ENCODE assay signal across 21 cellular contexts in genomic region chr18:60676807-60677206, GRCh38.
DNase-seq lines count a peak whose midpoint lies in the region; ATAC-seq and TF ChIP-seq lines count a peak whose summit lies in the region.
"Had no signal": no experiment of that assay in that cellular context is flagged by ENCODE, and none has a peak within 500 bp of the region (broad histone marks: within the 10 kb centered on the region; RNA-seq: fewer than 3 reads in every experiment).

No MANE protein-coding gene starts in this region.

- no peaks in the 10 kb centered on the region for H3K23me2 ChIP-seq in H9 (ENCODE audit: insufficient read length, low read depth, low read length, poor library complexity, severe bottlenecking)

- H3F3A ChIP-seq in OCI-LY1 (ENCODE audit: insufficient read depth, low read length) = no peaks in the 10 kb centered on the region

- no peaks in the 10 kb centered on the region for H3K36me3 ChIP-seq in A673 (ENCODE audit: insufficient read depth, low read length, poor library complexity, severe bottlenecking)
- H3K36me3 ChIP-seq in OCI-LY1 (ENCODE audit: insufficient read depth, low read length) = no peaks in the 10 kb centered on the region
- H3K36me3 ChIP-seq in heart left ventricle = no peaks in the 10 kb centered on the region
- no peaks in the 10 kb centered on the region for H3K36me3 ChIP-seq in Caco-2 (ENCODE audit: control insufficient read depth, insufficient read depth, low read length)

- H4K20me1 ChIP-seq in H9 (ENCODE audit: control insufficient read depth, insufficient read depth, insufficient read length) = no peaks in the 10 kb centered on the region
- no peaks in the 10 kb centered on the region for H4K20me1 ChIP-seq in OCI-LY1 (ENCODE audit: insufficient read depth, low read length)

- no peak overlapping the region for H2AFZ ChIP-seq in H9 (ENCODE audit: low read length)
- H2AFZ ChIP-seq in OCI-LY1 (ENCODE audit: low read length) = no peak overlapping the region

- no peak overlapping the region for H3K4me2 ChIP-seq in H9 (ENCODE audit: insufficient read depth, insufficient read length, low read length)
- H3K4me2 ChIP-seq in OCI-LY1 (ENCODE audit: low read length) = no peak overlapping the region

- BruUV-seq in A673 (replicated peaks; lab: Mats Ljungman, UMichigan) = no TSS peak
- BruUV-seq in Caco-2 (replicated peaks; lab: Mats Ljungman, UMichigan) = no TSS peak

- H3K4ac ChIP-seq in H9 (ENCODE audit: low read depth, low read length) = no peak overlapping the region

- no peaks in the 10 kb centered on the region for H3K9me3 ChIP-seq in A673 (ENCODE audit: low read depth, low read length, poor library complexity, severe bottlenecking)
- H3K9me3 ChIP-seq in H9 (ENCODE audit: control insufficient read depth, low read depth, low read length) = no peaks in the 10 kb centered on the region
- no peaks in the 10 kb centered on the region for H3K9me3 ChIP-seq in OCI-LY1 (ENCODE audit: low read length)
- no peaks in the 10 kb centered on the region for H3K9me3 ChIP-seq in heart left ventricle
- no peaks in the 10 kb centered on the region for H3K9me3 ChIP-seq in Caco-2

- H3K9me3 Mint-ChIP-seq in H9 (no peaks in the 10 kb centered on the region), Caco-2 (ENCODE audit: unreplicated experiment) (no peaks in the 10 kb centered on the region)
- H3K9me3 Mint-ChIP-seq: activated CD4-positive, alpha-beta T cell treated with anti-CD3 and anti-CD28 coated beads, Interleukin-2, amount 10 ng/mL, durations not matched to agents 7 days and 5 days; activated naive CD8-positive, alpha-beta T cell treated with anti-CD3 and anti-CD28 coated beads, Interleukin-2, amount 10 ng/mL, durations not matched to agents 7 days and 5 days; activated T-helper 2 cell treated with anti-CD3 and anti-CD28 coated beads, Interferon-gamma antibody, Interleukin-2, Interleukin-4, amounts not matched to agents 10 μg/mL and 5 μg/mL and 100 μg/mL, durations not matched to agents 14 hours and 24 hours and 36 hours; stimulated activated naive CD8-positive, alpha-beta T cell treated with anti-CD3 and anti-CD28 coated beads, Interleukin-15, amount 100 ng/mL, for 72 hours had no signal

- POLR2A ChIA-PET in A673 (lab: Charles Lee; ENCODE audit: low non-redundant PET) (no interaction called here), Caco-2 (lab: Charles Lee) (no interaction called here)

- H3K79me2 ChIP-seq in H9 (ENCODE audit: insufficient read depth, low read length) (no peaks in the 10 kb centered on the region), OCI-LY1 (ENCODE audit: insufficient read depth, low read length) (no peaks in the 10 kb centered on the region)

- no peak overlapping the region for H2BK12ac ChIP-seq in H9 (ENCODE audit: insufficient read length, low read depth, low read length)

- DNase-seq in A673 (ENCODE audit: low spot score) (peak; percentile 6), H9 (peak; percentile 64), foreskin keratinocyte (no peak), heart left ventricle (no peak), Caco-2 (no peak), KG1 (lab: John Stamatoyannopoulos, UW) (no peak)
- DNase-seq in activated CD8-positive, alpha-beta memory T cell treated with anti-CD3 and anti-CD28 coated beads, Interleukin-2, amount 50 U/mL, for 4 hours = no peak
- DNase-seq: activated CD4-positive, alpha-beta T cell treated with anti-CD3 and anti-CD28 coated beads, Interleukin-2, amount 10 ng/mL, durations not matched to agents 7 days and 5 days; activated naive CD8-positive, alpha-beta T cell treated with anti-CD3 and anti-CD28 coated beads, Interleukin-2, amount 10 ng/mL, durations not matched to agents 7 days and 5 days; CD8-positive, alpha-beta memory T cell; effector memory CD8-positive, alpha-beta T cell; HFFc6; left ventricle myocardium superior; NCI-H187 treated with DMSO at 0.1 percent for 48 hours; NCI-H510A; Right ventricle myocardium superior; stimulated activated CD4-positive, alpha-beta T cell treated with anti-CD3 and anti-CD28 coated beads, Interleukin-4, amount 100 ng/mL, for 24 hours; stimulated activated naive CD8-positive, alpha-beta T cell treated with anti-CD3 and anti-CD28 coated beads, Interleukin-15, amount 100 ng/mL, for 72 hours had no signal

- no peak overlapping the region for H3K18ac ChIP-seq in H9 (ENCODE audit: insufficient read length, low read depth, low read length)

- H3K56ac ChIP-seq in H9 (ENCODE audit: insufficient read length, low read depth, low read length) = no peak overlapping the region

- no peak overlapping the region for H3K4me3 Mint-ChIP-seq in H9
- H3K4me3 Mint-ChIP-seq in Caco-2 (ENCODE audit: unreplicated experiment) = no peak overlapping the region
- H3K4me3 Mint-ChIP-seq: activated CD4-positive, alpha-beta T cell treated with anti-CD3 and anti-CD28 coated beads, Interleukin-2, amount 10 ng/mL, durations not matched to agents 7 days and 5 days; activated naive CD8-positive, alpha-beta T cell treated with anti-CD3 and anti-CD28 coated beads, Interleukin-2, amount 10 ng/mL, durations not matched to agents 7 days and 5 days; CD8-positive, alpha-beta memory T cell; effector memory CD8-positive, alpha-beta T cell; HFFc6; stimulated activated naive CD8-positive, alpha-beta T cell treated with anti-CD3 and anti-CD28 coated beads, Interleukin-15, amount 100 ng/mL, for 72 hours had no signal

- no peak overlapping the region for H4K91ac ChIP-seq in H9 (ENCODE audit: insufficient read length, low read depth, low read length)

- H3T11ph ChIP-seq in H9 (ENCODE audit: low read length) = no peak overlapping the region

- peak; percentile 50 for ATAC-seq in foreskin keratinocyte
- no peak for ATAC-seq in heart left ventricle
- ATAC-seq: effector memory CD8-positive, alpha-beta T cell; HepG2; left ventricle myocardium superior; stimulated activated naive CD8-positive, alpha-beta T cell treated with anti-CD3 and anti-CD28 coated beads, Interleukin-15, amount 100 ng/mL, for 72 hours had no signal

- no peak overlapping the region for H4K8ac ChIP-seq in H9 (replicated peaks; ENCODE audit: insufficient read length, low read depth, low read length)

- H2BK20ac ChIP-seq in H9 (ENCODE audit: low read depth, low read length, poor library complexity, severe bottlenecking) = no peak overlapping the region

- H3K27ac Mint-ChIP-seq in H9 = no peak overlapping the region
- no peak overlapping the region for H3K27ac Mint-ChIP-seq in Caco-2 (ENCODE audit: unreplicated experiment)
- H3K27ac Mint-ChIP-seq: activated CD4-positive, alpha-beta T cell treated with anti-CD3 and anti-CD28 coated beads, Interleukin-2, amount 10 ng/mL, durations not matched to agents 7 days and 5 days; activated naive CD8-positive, alpha-beta T cell treated with anti-CD3 and anti-CD28 coated beads, Interleukin-2, amount 10 ng/mL, durations not matched to agents 7 days and 5 days; activated T-helper 2 cell treated with anti-CD3 and anti-CD28 coated beads, Interferon-gamma antibody, Interleukin-2, Interleukin-4, amounts not matched to agents 10 μg/mL and 5 μg/mL and 100 μg/mL, durations not matched to agents 14 hours and 24 hours and 36 hours; CD8-positive, alpha-beta memory T cell; effector memory CD8-positive, alpha-beta T cell; HFFc6 had no signal

- TF ChIP-seq CTCF in A673 (conservative IDR thresholded peaks at IDR 0.05; ENCODE audit: low read depth, low read length) = no peak
- TF ChIP-seq CTCF in H9 (conservative IDR thresholded peaks at IDR 0.05) = peak; percentile 62
- peak; percentile 22; the same call in 1 of the 2 replicates for TF ChIP-seq CTCF in OCI-LY1 (IDR thresholded peaks at IDR 0.05; ENCODE audit: low read length)
- peak; percentile 34 for TF ChIP-seq CTCF in foreskin keratinocyte (conservative IDR thresholded peaks at IDR 0.05)
- TF ChIP-seq CTCF in heart left ventricle (IDR thresholded peaks at IDR 0.05) = no peak
- no peak for TF ChIP-seq CTCF in Caco-2 (IDR thresholded peaks at IDR 0.05; ENCODE audit: insufficient read depth in 1 of 2, low read depth in 1 of 2, low read length in 1 of 2, severe bottlenecking in 1 of 2, unreplicated experiment in 1 of 2)

- H3K27ac ChIP-seq in A673 (ENCODE audit: low read depth, low read length, poor library complexity, severe bottlenecking) (no peak overlapping the region), H9 (ENCODE audit: insufficient read length, low read depth, low read length) (no peak overlapping the region), OCI-LY1 (ENCODE audit: low read depth, low read length, poor library complexity, severe bottlenecking) (no peak overlapping the region), foreskin keratinocyte (no peak overlapping the region), heart left ventricle (no peak overlapping the region)

- no peak overlapping the region for H3K9ac ChIP-seq in H9 (ENCODE audit: extremely low read depth, insufficient read length, low read length)
- no peak overlapping the region for H3K9ac ChIP-seq in OCI-LY1 (ENCODE audit: low read length)

- H3K14ac ChIP-seq in H9 (ENCODE audit: insufficient read depth, low read length) = no peak overlapping the region

- no peaks in the 10 kb centered on the region; a peak in 1 of 4 replicates for H3K4me1 Mint-ChIP-seq in H9
- H3K4me1 Mint-ChIP-seq in Caco-2 (ENCODE audit: low read depth, unreplicated experiment) = no peaks in the 10 kb centered on the region
- H3K4me1 Mint-ChIP-seq: activated CD4-positive, alpha-beta T cell treated with anti-CD3 and anti-CD28 coated beads, Interleukin-2, amount 10 ng/mL, durations not matched to agents 7 days and 5 days; activated naive CD8-positive, alpha-beta T cell treated with anti-CD3 and anti-CD28 coated beads, Interleukin-2, amount 10 ng/mL, durations not matched to agents 7 days and 5 days; CD8-positive, alpha-beta memory T cell; stimulated activated naive CD8-positive, alpha-beta T cell treated with anti-CD3 and anti-CD28 coated beads, Interleukin-15, amount 100 ng/mL, for 72 hours had no signal

- no peaks in the 10 kb centered on the region for H3K4me1 ChIP-seq in A673 (ENCODE audit: insufficient read depth, low read length, poor library complexity, severe bottlenecking)
- no peaks in the 10 kb centered on the region for H3K4me1 ChIP-seq in H9 (ENCODE audit: insufficient read depth, low read length)
- no peaks in the 10 kb centered on the region for H3K4me1 ChIP-seq in OCI-LY1 (ENCODE audit: insufficient read depth, low read length, severe bottlenecking)
- H3K4me1 ChIP-seq in foreskin keratinocyte = no peaks in the 10 kb centered on the region
- no peaks in the 10 kb centered on the region for H3K4me1 ChIP-seq in heart left ventricle
- no peaks in the 10 kb centered on the region for H3K4me1 ChIP-seq in Caco-2

- no peaks in the 10 kb centered on the region for H3K79me1 ChIP-seq in H9 (ENCODE audit: insufficient read depth, low read depth, low read length, poor library complexity, severe bottlenecking)

- H3K36me3 Mint-ChIP-seq in H9 (ENCODE audit: insufficient read depth in 1 of 3, low read depth in 3 of 3) (no peaks in the 10 kb centered on the region), Caco-2 (ENCODE audit: insufficient read depth, unreplicated experiment) (no peaks in the 10 kb centered on the region)
- H3K36me3 Mint-ChIP-seq: activated naive CD8-positive, alpha-beta T cell treated with anti-CD3 and anti-CD28 coated beads, Interleukin-2, amount 10 ng/mL, durations not matched to agents 7 days and 5 days; CD8-positive, alpha-beta memory T cell had no signal

- no peak overlapping the region for H3K23ac ChIP-seq in H9 (ENCODE audit: insufficient read length, low read depth, low read length)

- H3K27me3 ChIP-seq in A673 (replicated peaks; ENCODE audit: insufficient read depth, low read depth, low read length, poor library complexity) (peaks cover 5% of the 10 kb centered on the region), H9 (ENCODE audit: insufficient read depth, low read length) (no peaks in the 10 kb centered on the region), OCI-LY1 (ENCODE audit: insufficient read depth, low read length) (no peaks in the 10 kb centered on the region), foreskin keratinocyte (peaks cover 2% of the 10 kb centered on the region), heart left ventricle (peaks cover 0 to 3% (median 0%) of the 10 kb centered on the region in 9 donors), Caco-2 (replicated peaks; ENCODE audit: control insufficient read depth, insufficient read depth, low read length) (no peaks in the 10 kb centered on the region)

- H4K5ac ChIP-seq in H9 (ENCODE audit: insufficient read length, low read depth, low read length) = no peak overlapping the region

- H3K9me2 ChIP-seq in OCI-LY1 (ENCODE audit: low read depth, low read length) = no peaks in the 10 kb centered on the region

- H3K4me3 ChIP-seq in A673 (ENCODE audit: low read depth, low read length, poor library complexity, severe bottlenecking) (no peak overlapping the region), OCI-LY1 (ENCODE audit: low read depth, low read length, poor library complexity, severe bottlenecking) (no peak overlapping the region), heart left ventricle (no peak overlapping the region), Caco-2 (ENCODE audit: low read depth, low read length) (no peak overlapping the region)

- no peak overlapping the region for H2BK120ac ChIP-seq in H9 (ENCODE audit: low read depth, low read length, poor library complexity, severe bottlenecking)

- H3K27me3 Mint-ChIP-seq in H9 (ENCODE audit: low read depth) = peaks cover 3% of the 10 kb centered on the region; the same call in 1 of the 2 replicates
- H3K27me3 Mint-ChIP-seq in Caco-2 (ENCODE audit: insufficient read depth, unreplicated experiment) = no peaks in the 10 kb centered on the region
- H3K27me3 Mint-ChIP-seq: activated CD4-positive, alpha-beta T cell treated with anti-CD3 and anti-CD28 coated beads, Interleukin-2, amount 10 ng/mL, durations not matched to agents 7 days and 5 days; activated naive CD8-positive, alpha-beta T cell treated with anti-CD3 and anti-CD28 coated beads, Interleukin-2, amount 10 ng/mL, durations not matched to agents 7 days and 5 days; CD8-positive, alpha-beta memory T cell; effector memory CD8-positive, alpha-beta T cell; stimulated activated naive CD8-positive, alpha-beta T cell treated with anti-CD3 and anti-CD28 coated beads, Interleukin-15, amount 100 ng/mL, for 72 hours had no signal

- CTCF ChIA-PET in A673 (lab: Charles Lee) = no interaction called here
- CTCF ChIA-PET in Caco-2 (lab: Charles Lee) = no interaction called here

- no peak overlapping the region for H2AK5ac ChIP-seq in H9 (ENCODE audit: insufficient read length, low read length)

- TF ChIP-seq POLR2A in heart left ventricle (IDR thresholded peaks at IDR 0.05) = no peak

- no peak overlapping the region for H2BK5ac ChIP-seq in H9 (ENCODE audit: insufficient read length, low read length)

- H2BK15ac ChIP-seq in H9 (ENCODE audit: low read depth, low read length) = no peak overlapping the region

- intact Hi-C loops in A673 (cut with micrococcal nuclease; ENCODE audit: unreplicated experiment) = no loop called here
- intact Hi-C loops in heart left ventricle (cut with DNase I) = no loop called here
- intact Hi-C loops in Caco-2 (cut with micrococcal nuclease; ENCODE audit: unreplicated experiment) = no loop called here

- whole genome bisulfite sequencing in H9 (ENCODE audit: extremely low coverage, insufficient read length, low lambda C conversion rate) = no CpG with 5 or more reads among the region's 4 CpGs
- WGBS in heart left ventricle, 4 donors = 26 to 40% (median 34%) methylated on average over 4 of the region's 4 CpGs

Comparison
In these comparisons a context has a peak if more than half of its experiments do, and no peak if none do; other contexts are left out.
1. DNase-seq: peak in A673 (single experiment) and H9 (single experiment); none in foreskin keratinocyte (0 of 2), activated CD8-positive, alpha-beta memory T cell treated with anti-CD3 and anti-CD28 coated beads, Interleukin-2, amount 50 U/mL, for 4 hours (single experiment), heart left ventricle (0 of 5), Caco-2 (0 of 2) and KG1 (single experiment).
2. CTCF ChIP-seq: peak in H9 (single experiment), OCI-LY1 (single experiment) and foreskin keratinocyte (single experiment); none in A673 (single experiment), heart left ventricle (0 of 12) and Caco-2 (0 of 2).